2 cellular contexts compared by ENCODE assay signal in genomic region chr2:126620302-126620701, GRCh38.
A peak's percentile ranks its signal among the peaks of the same experiment; 100 is the strongest.
TF ChIP-seq lines count a peak whose summit lies in the region.

No MANE protein-coding gene starts in this region.

TF ChIP-seq in K562, 482 proteins besides CTCF, POLR2A, EP300 and RAD21 (continued from another document):
- TF ChIP-seq NONO (IDR thresholded peaks at IDR 0.05; ENCODE audit: low read depth in 2 of 2, low read length in 1 of 2) (no peak), EHMT2 (IDR thresholded peaks at IDR 0.05) (no peak), YY1 (IDR thresholded peaks at IDR 0.05; ENCODE audit: borderline replicate concordance in 1 of 3, control insufficient read depth in 1 of 3, extremely low read depth in 1 of 3, insufficient read depth in 3 of 3, insufficient read length in 1 of 3, insufficient replicate concordance in 2 of 3, low read depth in 1 of 3, low read length in 2 of 3) (peak in 1 of 3 experiments; percentile 31), ZNF121 (CRISPR knock-in tag; conservative IDR thresholded peaks at IDR 0.05) (no peak), ZNF512 (tag; IDR thresholded peaks at IDR 0.05) (no peak), MAZ (CRISPR knock-in tag; conservative IDR thresholded peaks at IDR 0.05 in 1 of 2, IDR thresholded peaks at IDR 0.05 in 1 of 2) (no peak), ZNF584 (CRISPR knock-in tag; IDR thresholded peaks at IDR 0.05; ENCODE audit: low read depth) (no peak), MTA3 (IDR thresholded peaks at IDR 0.05; ENCODE audit: borderline replicate concordance) (no peak), TAF1 (IDR thresholded peaks at IDR 0.05; ENCODE audit: control insufficient read depth, extremely low read depth, insufficient read depth, low read length, severe bottlenecking) (no peak), XRCC3 (IDR thresholded peaks at IDR 0.05) (no peak), SRSF7 (optimal IDR thresholded peaks at IDR 0.05; ENCODE audit: low read depth, low read length) (no peak)
- TF ChIP-seq, protein P1, sequence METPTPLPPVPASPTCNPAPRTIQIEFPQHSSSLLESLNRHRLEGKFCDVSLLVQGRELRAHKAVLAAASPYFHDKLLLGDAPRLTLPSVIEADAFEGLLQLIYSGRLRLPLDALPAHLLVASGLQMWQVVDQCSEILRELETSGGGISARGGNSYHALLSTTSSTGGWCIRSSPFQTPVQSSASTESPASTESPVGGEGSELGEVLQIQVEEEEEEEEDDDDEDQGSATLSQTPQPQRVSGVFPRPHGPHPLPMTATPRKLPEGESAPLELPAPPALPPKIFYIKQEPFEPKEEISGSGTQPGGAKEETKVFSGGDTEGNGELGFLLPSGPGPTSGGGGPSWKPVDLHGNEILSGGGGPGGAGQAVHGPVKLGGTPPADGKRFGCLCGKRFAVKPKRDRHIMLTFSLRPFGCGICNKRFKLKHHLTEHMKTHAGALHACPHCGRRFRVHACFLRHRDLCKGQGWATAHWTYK (CRISPR knock-in tag; IDR thresholded peaks at IDR 0.05), result no peak

TF ChIP-seq in HEK293T, 16 proteins besides CTCF, POLR2A, EP300 and RAD21 (continued from another document):
- TF ChIP-seq, protein P2, sequence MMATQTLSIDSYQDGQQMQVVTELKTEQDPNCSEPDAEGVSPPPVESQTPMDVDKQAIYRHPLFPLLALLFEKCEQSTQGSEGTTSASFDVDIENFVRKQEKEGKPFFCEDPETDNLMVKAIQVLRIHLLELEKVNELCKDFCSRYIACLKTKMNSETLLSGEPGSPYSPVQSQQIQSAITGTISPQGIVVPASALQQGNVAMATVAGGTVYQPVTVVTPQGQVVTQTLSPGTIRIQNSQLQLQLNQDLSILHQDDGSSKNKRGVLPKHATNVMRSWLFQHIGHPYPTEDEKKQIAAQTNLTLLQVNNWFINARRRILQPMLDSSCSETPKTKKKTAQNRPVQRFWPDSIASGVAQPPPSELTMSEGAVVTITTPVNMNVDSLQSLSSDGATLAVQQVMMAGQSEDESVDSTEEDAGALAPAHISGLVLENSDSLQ (IDR thresholded peaks at IDR 0.05), result no peak
- TF ChIP-seq SUZ12 (IDR thresholded peaks at IDR 0.05) (no peak), CTBP1 (IDR thresholded peaks at IDR 0.05; ENCODE audit: borderline replicate concordance) (no peak), SP1 (IDR thresholded peaks at IDR 0.05) (no peak), LEF1 (IDR thresholded peaks at IDR 0.05; ENCODE audit: borderline replicate concordance) (no peak), BHLHE40 (IDR thresholded peaks at IDR 0.05; ENCODE audit: borderline replicate concordance) (no peak), TARDBP (IDR thresholded peaks at IDR 0.05) (no peak), HDGF (IDR thresholded peaks at IDR 0.05; ENCODE audit: borderline replicate concordance) (no peak), ZNF384 (IDR thresholded peaks at IDR 0.05) (no peak), ARNT (IDR thresholded peaks at IDR 0.05) (no peak), ELF4 (IDR thresholded peaks at IDR 0.05) (no peak), FOXA1 (IDR thresholded peaks at IDR 0.05) (no peak), FOXK2 (IDR thresholded peaks at IDR 0.05) (no peak), NFRKB (IDR thresholded peaks at IDR 0.05) (no peak)
